21 cellular contexts compared by ENCODE assay signal in the genomic region with DNA sequence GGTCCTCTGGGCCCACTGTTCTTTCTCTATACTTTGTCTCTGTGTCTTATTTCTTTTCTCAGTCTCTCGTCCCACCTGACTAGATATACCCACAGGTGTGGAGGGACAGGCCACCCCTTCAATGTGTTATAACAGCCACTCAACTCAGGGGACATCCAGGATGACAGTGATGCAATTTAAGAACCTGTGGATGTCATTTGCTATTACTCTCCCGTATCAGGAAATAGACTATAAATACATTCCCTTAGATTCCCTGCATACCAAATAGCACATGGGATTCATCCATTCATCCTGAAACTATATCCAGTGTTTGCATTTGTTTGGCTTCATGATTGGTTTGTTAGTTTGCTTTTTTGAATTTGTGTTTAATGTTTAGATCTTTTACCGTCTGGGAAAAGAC. TPM values are rescaled to one million over a fixed set of nuclear protein-coding genes. Genes with fewer than 3 reads are reported as not detected.
"Had no signal": no experiment of that assay in that cellular context is flagged by ENCODE, and none has a peak within 500 bp of the region (broad histone marks: within the 10 kb centered on the region; RNA-seq: fewer than 3 reads in every experiment).

No MANE protein-coding gene starts in this region.

- H3K27ac ChIP-seq: RWPE1, SJSA1, SK-N-MC had no signal

- H3K36me3 ChIP-seq: SJSA1 had no signal

- ATAC-seq: Panc1, PC-3 had no signal

- H3K4me1 ChIP-seq: SJSA1 had no signal

- DNase-seq: KBM-7; MV-4-11; NCI-H1048; NCI-H1105; NCI-H1436 treated with DMSO at 0.1 percent for 48 hours; NCI-H1694; NCI-H187 treated with DMSO at 0.1 percent for 48 hours; NCI-H2171 treated with DMSO at 0.1 percent for 48 hours; NCI-H510A treated with DMSO at 0.1 percent for 48 hours; NCI-H526; NCI-H82; NK-92 treated with Interleukin-12 subunit alpha and Interleukin-12 subunit beta, amount 100 ng/mL, for 24 hours; PC-3; SIG-M5 had no signal

- H3K9me3 ChIP-seq: SJSA1 had no signal

- H3K4me3 ChIP-seq: SJSA1, SK-N-MC had no signal

- H3K27me3 ChIP-seq: SJSA1 had no signal

RNA-seq across cellular contexts. Expression of a gene that starts 16.6 kb away (rescaled TPM):
- total RNA-seq: HT-29, LHCN-M2, OCI-LY7, PC-3, SJSA1 had no signal
